In genomic region chr6:118896339-118897136, GRCh38 we compare ENCODE assay signal across 1 cellular context.
TF ChIP-seq lines count a peak whose summit lies in the region.

No MANE protein-coding gene starts in this region.

TF ChIP-seq in K562, 482 proteins besides CTCF, POLR2A, EP300 and RAD21 (continued from another document and continues in another):
- TF ChIP-seq ZBTB2 (IDR thresholded peaks at IDR 0.05), result no peak
- TF ChIP-seq ZNF197 (CRISPR knock-in tag; IDR thresholded peaks at IDR 0.05; ENCODE audit: low read depth), result no peak
- no peak for TF ChIP-seq ASH1L (IDR thresholded peaks at IDR 0.05; ENCODE audit: borderline replicate concordance, low read depth, partially characterized antibody)
- TF ChIP-seq TCFL5 (CRISPR knock-in tag; conservative IDR thresholded peaks at IDR 0.05), result no peak
- TF ChIP-seq NEUROD1 (IDR thresholded peaks at IDR 0.05; ENCODE audit: borderline replicate concordance, low read depth, low read length, partially characterized antibody), result no peak
- TF ChIP-seq KAT8 (IDR thresholded peaks at IDR 0.05; ENCODE audit: low read depth), result peak; percentile 36; the same call in 1 of the 2 replicates
- TF ChIP-seq HNRNPH1 (optimal IDR thresholded peaks at IDR 0.05; ENCODE audit: low read depth, low read length), result no peak
- peak; percentile 79 for TF ChIP-seq ATF3 (IDR thresholded peaks at IDR 0.05)
- TF ChIP-seq ATF3 (CRISPR knock-in tag; conservative IDR thresholded peaks at IDR 0.05), result no peak
- no peak for TF ChIP-seq ETV5 (CRISPR knock-in tag; IDR thresholded peaks at IDR 0.05; ENCODE audit: low read depth)
- TF ChIP-seq COPS2 (conservative IDR thresholded peaks at IDR 0.05), result no peak
- TF ChIP-seq MAZ (CRISPR knock-in tag; conservative IDR thresholded peaks at IDR 0.05 in 1 of 2, IDR thresholded peaks at IDR 0.05 in 1 of 2), result 0 out of 4 replicates have a peak, but pooled peaks of 1 of the 2 experiments have one; percentile 19
- TF ChIP-seq POLR2AphosphoS5 (IDR thresholded peaks at IDR 0.05; ENCODE audit: control insufficient read depth, insufficient read depth, low read depth, low read length), result no peak
- TF ChIP-seq ZNF175 (CRISPR knock-in tag; IDR thresholded peaks at IDR 0.05; ENCODE audit: low read depth), result 0 out of 2 replicates have a peak, but pooled peaks have one; percentile 22
- TF ChIP-seq ATF6 (CRISPR knock-in tag; IDR thresholded peaks at IDR 0.05), result no peak
- no peak for TF ChIP-seq ZFP91 (CRISPR knock-in tag; IDR thresholded peaks at IDR 0.05)
- TF ChIP-seq HOMEZ (CRISPR knock-in tag; IDR thresholded peaks at IDR 0.05), result no peak
- TF ChIP-seq NFYB (IDR thresholded peaks at IDR 0.05; ENCODE audit: extremely low read depth, insufficient read length), result no peak
- no peak for TF ChIP-seq TARDBP (IDR thresholded peaks at IDR 0.05)
- TF ChIP-seq POLR2G (IDR thresholded peaks at IDR 0.05; ENCODE audit: low read depth, low read length), result no peak
- TF ChIP-seq CC2D1A (IDR thresholded peaks at IDR 0.05), result peak; percentile 65; the same call in 1 of the 2 replicates
- TF ChIP-seq EWSR1 (IDR thresholded peaks at IDR 0.05; ENCODE audit: borderline replicate concordance, low read depth, partially characterized antibody), result no peak
- TF ChIP-seq MCM2 (IDR thresholded peaks at IDR 0.05; ENCODE audit: low read depth), result no peak
- no peak for TF ChIP-seq ZNF324 (CRISPR knock-in tag; IDR thresholded peaks at IDR 0.05)
- TF ChIP-seq THRB (CRISPR knock-in tag; conservative IDR thresholded peaks at IDR 0.05), result no peak
- TF ChIP-seq HES1 (IDR thresholded peaks at IDR 0.05; ENCODE audit: low read depth), result peak; percentile 31; the same call in 1 of the 2 replicates
- no peak for TF ChIP-seq ZHX1 (conservative IDR thresholded peaks at IDR 0.05; ENCODE audit: low read length)
- no peak for TF ChIP-seq ZNF282 (CRISPR knock-in tag; IDR thresholded peaks at IDR 0.05)
- no peak for TF ChIP-seq ZNF124 (CRISPR knock-in tag; IDR thresholded peaks at IDR 0.05)
- no peak for TF ChIP-seq CREBBP (IDR thresholded peaks at IDR 0.05; ENCODE audit: low read depth, low read length)
- no peak for TF ChIP-seq ZFP1 (CRISPR knock-in tag; IDR thresholded peaks at IDR 0.05)
- peak; percentile 92 for TF ChIP-seq NFRKB (IDR thresholded peaks at IDR 0.05; ENCODE audit: low read depth)
- peak; percentile 36 to 77; a peak in 3 of 4 replicates for TF ChIP-seq TRIM24 (IDR thresholded peaks at IDR 0.05)
- no peak for TF ChIP-seq CBX8 (IDR thresholded peaks at IDR 0.05; ENCODE audit: borderline replicate concordance, extremely low read depth, low read depth, low read length, poor library complexity, severe bottlenecking)
- TF ChIP-seq KLF6 (CRISPR knock-in tag; IDR thresholded peaks at IDR 0.05; ENCODE audit: borderline replicate concordance), result no peak
- TF ChIP-seq SMARCC2 (IDR thresholded peaks at IDR 0.05; ENCODE audit: low read depth), result peak; percentile 81; the same call in 1 of the 2 replicates
- TF ChIP-seq MLLT1 (IDR thresholded peaks at IDR 0.05), result peak in 1 of 2 experiments; percentile 27; a peak in 1 of 4 replicates
- TF ChIP-seq E2F8 (IDR thresholded peaks at IDR 0.05; ENCODE audit: low read depth, partially characterized antibody), result no peak
- TF ChIP-seq HINFP (tag; conservative IDR thresholded peaks at IDR 0.05; ENCODE audit: low read depth), result no peak
- TF ChIP-seq ZNF644 (tag; IDR thresholded peaks at IDR 0.05; ENCODE audit: low read depth), result peak; percentile 69; the same call in 1 of the 2 replicates
- TF ChIP-seq E2F4 (CRISPR knock-in tag; IDR thresholded peaks at IDR 0.05; ENCODE audit: low read depth), result no peak
- no peak for TF ChIP-seq POLR2H (tag; IDR thresholded peaks at IDR 0.05; ENCODE audit: low read depth)
- peak; percentile 91 for TF ChIP-seq FOSL1 (tag; conservative IDR thresholded peaks at IDR 0.05)
